Comparison of ENCODE assay signal across 1 cellular context in the genomic region with DNA sequence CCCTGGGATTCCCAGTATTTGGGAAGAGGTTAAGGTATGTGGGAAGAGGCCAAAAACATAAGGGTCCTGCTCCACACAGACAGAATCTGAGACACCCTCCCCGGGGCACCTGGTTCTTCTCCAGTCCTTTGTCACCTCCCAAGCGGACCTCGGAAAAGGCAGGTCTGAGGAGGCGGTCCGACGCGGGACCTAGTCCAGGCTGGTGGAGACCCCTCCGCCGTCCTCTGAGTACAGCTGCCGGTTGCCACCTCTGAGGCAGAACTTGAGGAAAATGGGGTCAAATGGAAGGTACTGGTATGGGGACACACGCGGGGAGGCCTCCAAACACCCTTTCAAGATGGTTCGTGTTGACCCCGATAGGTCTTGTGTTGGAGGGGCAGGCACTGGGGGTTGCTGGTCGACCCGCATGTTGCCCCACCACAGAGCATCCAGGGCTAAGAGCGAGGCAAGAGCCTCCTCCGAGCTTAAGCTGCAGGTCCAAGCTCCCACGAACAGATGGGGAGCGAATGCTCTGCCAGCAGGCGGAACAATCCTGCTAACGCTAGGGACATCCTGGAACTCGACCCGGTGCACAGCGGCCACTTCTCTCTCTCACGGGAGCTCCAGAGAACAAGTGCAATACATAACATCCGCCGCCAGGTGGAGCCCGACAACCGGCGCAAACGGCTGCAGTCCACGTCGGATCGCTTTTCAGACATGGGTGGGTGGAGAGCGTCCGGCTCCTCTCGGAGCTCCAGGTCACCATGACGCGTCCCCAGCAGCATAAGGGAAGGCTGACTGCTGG.
TF ChIP-seq lines count a peak whose summit lies in the region.

No MANE protein-coding gene starts in this region.

TF ChIP-seq in HepG2, 621 proteins besides CTCF, POLR2A, EP300 and RAD21 (continued from another document):
- TF ChIP-seq, protein P1, sequence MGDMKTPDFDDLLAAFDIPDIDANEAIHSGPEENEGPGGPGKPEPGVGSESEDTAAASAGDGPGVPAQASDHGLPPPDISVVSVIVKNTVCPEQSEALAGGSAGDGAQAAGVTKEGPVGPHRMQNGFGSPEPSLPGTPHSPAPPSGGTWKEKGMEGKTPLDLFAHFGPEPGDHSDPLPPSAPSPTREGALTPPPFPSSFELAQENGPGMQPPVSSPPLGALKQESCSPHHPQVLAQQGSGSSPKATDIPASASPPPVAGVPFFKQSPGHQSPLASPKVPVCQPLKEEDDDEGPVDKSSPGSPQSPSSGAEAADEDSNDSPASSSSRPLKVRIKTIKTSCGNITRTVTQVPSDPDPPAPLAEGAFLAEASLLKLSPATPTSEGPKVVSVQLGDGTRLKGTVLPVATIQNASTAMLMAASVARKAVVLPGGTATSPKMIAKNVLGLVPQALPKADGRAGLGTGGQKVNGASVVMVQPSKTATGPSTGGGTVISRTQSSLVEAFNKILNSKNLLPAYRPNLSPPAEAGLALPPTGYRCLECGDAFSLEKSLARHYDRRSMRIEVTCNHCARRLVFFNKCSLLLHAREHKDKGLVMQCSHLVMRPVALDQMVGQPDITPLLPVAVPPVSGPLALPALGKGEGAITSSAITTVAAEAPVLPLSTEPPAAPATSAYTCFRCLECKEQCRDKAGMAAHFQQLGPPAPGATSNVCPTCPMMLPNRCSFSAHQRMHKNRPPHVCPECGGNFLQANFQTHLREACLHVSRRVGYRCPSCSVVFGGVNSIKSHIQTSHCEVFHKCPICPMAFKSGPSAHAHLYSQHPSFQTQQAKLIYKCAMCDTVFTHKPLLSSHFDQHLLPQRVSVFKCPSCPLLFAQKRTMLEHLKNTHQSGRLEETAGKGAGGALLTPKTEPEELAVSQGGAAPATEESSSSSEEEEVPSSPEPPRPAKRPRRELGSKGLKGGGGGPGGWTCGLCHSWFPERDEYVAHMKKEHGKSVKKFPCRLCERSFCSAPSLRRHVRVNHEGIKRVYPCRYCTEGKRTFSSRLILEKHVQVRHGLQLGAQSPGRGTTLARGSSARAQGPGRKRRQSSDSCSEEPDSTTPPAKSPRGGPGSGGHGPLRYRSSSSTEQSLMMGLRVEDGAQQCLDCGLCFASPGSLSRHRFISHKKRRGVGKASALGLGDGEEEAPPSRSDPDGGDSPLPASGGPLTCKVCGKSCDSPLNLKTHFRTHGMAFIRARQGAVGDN (CRISPR knock-in tag; IDR thresholded peaks at IDR 0.05), result peak; percentile 10; the same call in 1 of the 2 replicates
- TF ChIP-seq, protein P2, sequence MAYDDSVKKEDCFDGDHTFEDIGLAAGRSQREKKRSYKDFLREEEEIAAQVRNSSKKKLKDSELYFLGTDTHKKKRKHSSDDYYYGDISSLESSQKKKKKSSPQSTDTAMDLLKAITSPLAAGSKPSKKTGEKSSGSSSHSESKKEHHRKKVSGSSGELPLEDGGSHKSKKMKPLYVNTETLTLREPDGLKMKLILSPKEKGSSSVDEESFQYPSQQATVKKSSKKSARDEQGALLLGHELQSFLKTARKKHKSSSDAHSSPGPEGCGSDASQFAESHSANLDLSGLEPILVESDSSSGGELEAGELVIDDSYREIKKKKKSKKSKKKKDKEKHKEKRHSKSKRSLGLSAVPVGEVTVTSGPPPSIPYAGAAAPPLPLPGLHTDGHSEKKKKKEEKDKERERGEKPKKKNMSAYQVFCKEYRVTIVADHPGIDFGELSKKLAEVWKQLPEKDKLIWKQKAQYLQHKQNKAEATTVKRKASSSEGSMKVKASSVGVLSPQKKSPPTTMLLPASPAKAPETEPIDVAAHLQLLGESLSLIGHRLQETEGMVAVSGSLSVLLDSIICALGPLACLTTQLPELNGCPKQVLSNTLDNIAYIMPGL (CRISPR knock-in tag; IDR thresholded peaks at IDR 0.05; ENCODE audit: borderline replicate concordance in 1 of 2, low read depth in 1 of 2), result 0 out of 4 replicates have a peak, but pooled peaks of 1 of the 2 experiments have one; percentile 23
- peak; percentile 19 for TF ChIP-seq YY1 (IDR thresholded peaks at IDR 0.05; ENCODE audit: insufficient read depth, insufficient replicate concordance, low read depth, low read length)
- TF ChIP-seq KDM2A (CRISPR knock-in tag; IDR thresholded peaks at IDR 0.05; ENCODE audit: borderline replicate concordance, low read depth), result peak; percentile 62; the same call in 1 of the 2 replicates
- TF ChIP-seq, protein P3, sequence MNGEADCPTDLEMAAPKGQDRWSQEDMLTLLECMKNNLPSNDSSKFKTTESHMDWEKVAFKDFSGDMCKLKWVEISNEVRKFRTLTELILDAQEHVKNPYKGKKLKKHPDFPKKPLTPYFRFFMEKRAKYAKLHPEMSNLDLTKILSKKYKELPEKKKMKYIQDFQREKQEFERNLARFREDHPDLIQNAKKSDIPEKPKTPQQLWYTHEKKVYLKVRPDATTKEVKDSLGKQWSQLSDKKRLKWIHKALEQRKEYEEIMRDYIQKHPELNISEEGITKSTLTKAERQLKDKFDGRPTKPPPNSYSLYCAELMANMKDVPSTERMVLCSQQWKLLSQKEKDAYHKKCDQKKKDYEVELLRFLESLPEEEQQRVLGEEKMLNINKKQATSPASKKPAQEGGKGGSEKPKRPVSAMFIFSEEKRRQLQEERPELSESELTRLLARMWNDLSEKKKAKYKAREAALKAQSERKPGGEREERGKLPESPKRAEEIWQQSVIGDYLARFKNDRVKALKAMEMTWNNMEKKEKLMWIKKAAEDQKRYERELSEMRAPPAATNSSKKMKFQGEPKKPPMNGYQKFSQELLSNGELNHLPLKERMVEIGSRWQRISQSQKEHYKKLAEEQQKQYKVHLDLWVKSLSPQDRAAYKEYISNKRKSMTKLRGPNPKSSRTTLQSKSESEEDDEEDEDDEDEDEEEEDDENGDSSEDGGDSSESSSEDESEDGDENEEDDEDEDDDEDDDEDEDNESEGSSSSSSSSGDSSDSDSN (CRISPR knock-in tag; IDR thresholded peaks at IDR 0.05), result peak; percentile 99
- TF ChIP-seq SMC3 (IDR thresholded peaks at IDR 0.05; ENCODE audit: low read length), result peak; percentile 39; the same call in 1 of the 2 replicates
- TF ChIP-seq, protein P4, sequence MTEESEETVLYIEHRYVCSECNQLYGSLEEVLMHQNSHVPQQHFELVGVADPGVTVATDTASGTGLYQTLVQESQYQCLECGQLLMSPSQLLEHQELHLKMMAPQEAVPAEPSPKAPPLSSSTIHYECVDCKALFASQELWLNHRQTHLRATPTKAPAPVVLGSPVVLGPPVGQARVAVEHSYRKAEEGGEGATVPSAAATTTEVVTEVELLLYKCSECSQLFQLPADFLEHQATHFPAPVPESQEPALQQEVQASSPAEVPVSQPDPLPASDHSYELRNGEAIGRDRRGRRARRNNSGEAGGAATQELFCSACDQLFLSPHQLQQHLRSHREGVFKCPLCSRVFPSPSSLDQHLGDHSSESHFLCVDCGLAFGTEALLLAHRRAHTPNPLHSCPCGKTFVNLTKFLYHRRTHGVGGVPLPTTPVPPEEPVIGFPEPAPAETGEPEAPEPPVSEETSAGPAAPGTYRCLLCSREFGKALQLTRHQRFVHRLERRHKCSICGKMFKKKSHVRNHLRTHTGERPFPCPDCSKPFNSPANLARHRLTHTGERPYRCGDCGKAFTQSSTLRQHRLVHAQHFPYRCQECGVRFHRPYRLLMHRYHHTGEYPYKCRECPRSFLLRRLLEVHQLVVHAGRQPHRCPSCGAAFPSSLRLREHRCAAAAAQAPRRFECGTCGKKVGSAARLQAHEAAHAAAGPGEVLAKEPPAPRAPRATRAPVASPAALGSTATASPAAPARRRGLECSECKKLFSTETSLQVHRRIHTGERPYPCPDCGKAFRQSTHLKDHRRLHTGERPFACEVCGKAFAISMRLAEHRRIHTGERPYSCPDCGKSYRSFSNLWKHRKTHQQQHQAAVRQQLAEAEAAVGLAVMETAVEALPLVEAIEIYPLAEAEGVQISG (CRISPR knock-in tag; IDR thresholded peaks at IDR 0.05), result peak; percentile 20; the same call in 1 of the 2 replicates
- TF ChIP-seq STAG1 (CRISPR knock-in tag; IDR thresholded peaks at IDR 0.05), result peak; percentile 86
